20 cellular contexts compared by ENCODE assay signal in genomic region chr1:5720484-5720883, GRCh38.
A peak's percentile ranks its signal among the peaks of the same experiment; 100 is the strongest.
DNase-seq lines count a peak whose midpoint lies in the region; ATAC-seq and TF ChIP-seq lines count a peak whose summit lies in the region.
"Had no signal": no experiment of that assay in that cellular context is flagged by ENCODE, and none has a peak within 500 bp of the region (broad histone marks: within the 10 kb centered on the region; RNA-seq: fewer than 3 reads in every experiment).

No MANE protein-coding gene starts in this region.

- no peak overlapping the region for H3K27ac Mint-ChIP-seq in chondrocyte (ENCODE audit: unreplicated experiment)
- H3K27ac Mint-ChIP-seq: CD4-positive, alpha-beta T cell; T-cell had no signal

- no peaks in the 10 kb centered on the region for H3K9me3 ChIP-seq in right cardiac atrium (ENCODE audit: control insufficient read depth, low read length)
- H3K9me3 ChIP-seq: SK-N-SH had no signal

- no peaks in the 10 kb centered on the region for H3K27me3 ChIP-seq in right cardiac atrium (ENCODE audit: control insufficient read depth, insufficient read depth)

- no peak overlapping the region for H3K4me3 ChIP-seq in right cardiac atrium (ENCODE audit: low read length)

- no peak overlapping the region for H3K4me3 Mint-ChIP-seq in chondrocyte (ENCODE audit: unreplicated experiment)
- H3K4me3 Mint-ChIP-seq: CD4-positive, alpha-beta T cell; T-cell had no signal

- DNase-seq in cardiac septum (ENCODE audit: low spot score) (peak; percentile 14), right cardiac atrium (no peak), NCI-H1105 (lab: John Stamatoyannopoulos, UW) (peak; percentile 97), chondrocyte (ENCODE audit: low spot score) (peak; percentile 52), sciatic nerve (ENCODE audit: low spot score) (peak; percentile 58), germinal center (ENCODE audit: low spot score) (no peak)
- no peak for DNase-seq in central memory CD4-positive, alpha-beta T cell
- DNase-seq: ACHN; AML-193; CD4-positive, alpha-beta T cell; GF-D8; GOT3; KG1; NCI-H226; NCI-H69; SHP77; SK-N-SH; T-cell had no signal

- H3K4me1 Mint-ChIP-seq in chondrocyte (ENCODE audit: low read depth): no peaks in the 10 kb centered on the region
- H3K4me1 Mint-ChIP-seq: T-cell had no signal

- intact Hi-C loops in cardiac septum (cut with DNase I): no loop called here
- intact Hi-C loops in right cardiac atrium (cut with DNase I): no loop called here
- intact Hi-C loops in sciatic nerve (cut with DNase I): no loop called here

- 44% methylated on average over 8 of the region's 8 CpGs for WGBS in right cardiac atrium

- H3K4me1 ChIP-seq in right cardiac atrium (ENCODE audit: control insufficient read depth, insufficient read depth, low read length): no peaks in the 10 kb centered on the region

- peaks cover 18% of the 10 kb centered on the region for H3K27me3 Mint-ChIP-seq in chondrocyte (ENCODE audit: low read depth)

- peaks cover 12% of the 10 kb centered on the region for H3K9me3 Mint-ChIP-seq in chondrocyte (ENCODE audit: low read depth)

- ATAC-seq in right cardiac atrium (no peak), sciatic nerve (no peak), HG03139 (IDR thresholded peaks at IDR 0.05; ENCODE audit: unreplicated experiment) (no peak)
- ATAC-seq: Panc1, T-cell had no signal

- H3K36me3 Mint-ChIP-seq in chondrocyte (ENCODE audit: low read depth): no peaks in the 10 kb centered on the region
- H3K36me3 Mint-ChIP-seq: T-cell had no signal

- H3K27ac ChIP-seq in right cardiac atrium (ENCODE audit: low read length): no peak overlapping the region

- TF ChIP-seq CTCF in chondrocyte (IDR thresholded peaks at IDR 0.05): no peak

Comparison
In these comparisons a context has a peak if more than half of its experiments do, and no peak if none do; other contexts are left out.
1. DNase-seq: peak in cardiac septum (single experiment), NCI-H1105 (single experiment), chondrocyte (single experiment) and sciatic nerve (single experiment); none in right cardiac atrium (0 of 3), central memory CD4-positive, alpha-beta T cell (single experiment) and germinal center (single experiment).